27 cellular contexts compared by ENCODE assay signal in the genomic region with DNA sequence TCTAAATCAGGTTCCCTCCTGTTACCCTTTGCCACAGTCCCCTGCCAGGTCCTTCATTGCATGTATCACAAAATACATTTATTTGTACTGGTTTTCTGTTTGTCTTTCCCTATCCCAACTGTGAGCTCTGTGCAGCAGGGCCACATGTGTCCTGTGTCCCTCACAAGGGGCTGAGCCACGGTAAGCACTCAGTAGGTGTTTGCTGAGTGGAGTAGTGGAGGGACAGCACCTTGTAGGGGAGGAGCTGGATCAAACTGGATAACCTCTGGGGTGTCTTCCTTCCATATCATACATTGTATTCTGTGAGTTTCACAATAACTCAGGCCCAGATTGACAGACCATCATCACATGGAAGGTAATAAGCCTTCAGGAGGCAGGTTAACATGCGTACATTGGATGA. TPM values are rescaled to one million over a fixed set of nuclear protein-coding genes. Genes with fewer than 3 reads are reported as not detected.
DNase-seq lines count a peak whose midpoint lies in the region; ATAC-seq and TF ChIP-seq lines count a peak whose summit lies in the region.
"Had no signal": no experiment of that assay in that cellular context is flagged by ENCODE, and none has a peak within 500 bp of the region (broad histone marks: within the 10 kb centered on the region; RNA-seq: fewer than 3 reads in every experiment).

No MANE protein-coding gene starts in this region.

- no peak overlapping the region for H3K4me3 ChIP-seq in CD8-positive, alpha-beta memory T cell (ENCODE audit: low read length)
- H3K4me3 ChIP-seq in neural progenitor cell (no peak overlapping the region), SJCRH30 (no peak overlapping the region)
- H3K4me3 ChIP-seq: BLaER1, coronary artery, SK-N-MC, tibial nerve had no signal

- CTCF ChIA-PET in CD8-positive, alpha-beta memory T cell (lab: Charles Lee): no interaction called here

- H3K9me3 Mint-ChIP-seq in CD14-positive monocyte (no peaks in the 10 kb centered on the region), neural progenitor cell (peaks cover 4% of the 10 kb centered on the region)
- no peaks in the 10 kb centered on the region for H3K9me3 Mint-ChIP-seq in CD8-positive, alpha-beta memory T cell
- no peaks in the 10 kb centered on the region for H3K9me3 Mint-ChIP-seq in activated naive CD8-positive, alpha-beta T cell treated with anti-CD3 and anti-CD28 coated beads for 36 hours
- H3K9me3 Mint-ChIP-seq: activated CD4-positive, alpha-beta T cell treated with anti-CD3 and anti-CD28 coated beads, Interleukin-2, amount 10 ng/mL, durations not matched to agents 7 days and 5 days; activated T-helper 1 cell treated with anti-CD3 and anti-CD28 coated beads, Interleukin-12 subunit alpha, Interleukin-12 subunit beta, Interleukin-2, Interleukin-4 antibody, amounts not matched to agents 30 ng/mL and 10 ng/mL and 1 ng/mL, durations not matched to agents 14 hours and 24 hours and 36 hours had no signal

- H3K36me3 Mint-ChIP-seq in CD14-positive monocyte: peaks cover 85 to 91% of the 10 kb centered on the region in 2 donors
- H3K36me3 Mint-ChIP-seq in CD8-positive, alpha-beta memory T cell: peaks cover 5 to 90% (median 49%) of the 10 kb centered on the region in 3 donors
- peaks cover 49% of the 10 kb centered on the region for H3K36me3 Mint-ChIP-seq in activated naive CD8-positive, alpha-beta T cell treated with anti-CD3 and anti-CD28 coated beads for 36 hours
- H3K36me3 Mint-ChIP-seq in neural progenitor cell: no peaks in the 10 kb centered on the region

- H3K27ac Mint-ChIP-seq in CD14-positive monocyte (peak overlapping the region in 5 of 7 donors; percentile 6 to 75 (median 40)), neural progenitor cell (peak overlapping the region; percentile 35)
- H3K27ac Mint-ChIP-seq in CD8-positive, alpha-beta memory T cell: peak overlapping the region in 6 of 8 donors; percentile 5 to 77 (median 54)
- H3K27ac Mint-ChIP-seq in activated naive CD8-positive, alpha-beta T cell treated with anti-CD3 and anti-CD28 coated beads for 36 hours: peak overlapping the region; percentile 42
- H3K27ac Mint-ChIP-seq: activated CD4-positive, alpha-beta T cell treated with anti-CD3 and anti-CD28 coated beads, Interleukin-2, amount 10 ng/mL, durations not matched to agents 7 days and 5 days; activated CD8-positive, alpha-beta memory T cell treated with anti-CD3 and anti-CD28 coated beads, Interleukin-2, amount 10 ng/mL, durations not matched to agents 7 days and 5 days; activated T-helper 1 cell treated with anti-CD3 and anti-CD28 coated beads, Interleukin-12 subunit alpha, Interleukin-12 subunit beta, Interleukin-2, Interleukin-4 antibody, amounts not matched to agents 30 ng/mL and 10 ng/mL and 1 ng/mL, durations not matched to agents 14 hours and 24 hours and 36 hours had no signal

- no peaks in the 10 kb centered on the region for H3K79me2 ChIP-seq in neural progenitor cell (ENCODE audit: low read depth)
- H3K79me2 ChIP-seq: parathyroid adenoma had no signal

- H3F3A ChIP-seq in neural progenitor cell (ENCODE audit: low read depth): no peaks in the 10 kb centered on the region

- peaks cover 53% of the 10 kb centered on the region for H3K36me3 ChIP-seq in CD8-positive, alpha-beta memory T cell (ENCODE audit: insufficient read depth, low read length)
- H3K36me3 ChIP-seq in neural progenitor cell (no peaks in the 10 kb centered on the region), SJCRH30 (no peaks in the 10 kb centered on the region)
- H3K36me3 ChIP-seq: tibial nerve had no signal

- H3K27ac ChIP-seq in CD8-positive, alpha-beta memory T cell (ENCODE audit: low read depth, low read length): no peak overlapping the region
- H3K27ac ChIP-seq in neural progenitor cell (no peak overlapping the region), SJCRH30 (no peak overlapping the region)
- H3K27ac ChIP-seq: BLaER1, coronary artery, parathyroid adenoma, RWPE1, SK-N-MC, tibial nerve had no signal

- H3K4me3 Mint-ChIP-seq in CD14-positive monocyte: no peak overlapping the region
- no peak overlapping the region for H3K4me3 Mint-ChIP-seq in CD8-positive, alpha-beta memory T cell
- no peak overlapping the region for H3K4me3 Mint-ChIP-seq in activated naive CD8-positive, alpha-beta T cell treated with anti-CD3 and anti-CD28 coated beads for 36 hours
- H3K4me3 Mint-ChIP-seq in neural progenitor cell: no peak overlapping the region
- H3K4me3 Mint-ChIP-seq: activated CD4-positive, alpha-beta T cell treated with anti-CD3 and anti-CD28 coated beads, Interleukin-2, amount 10 ng/mL, durations not matched to agents 7 days and 5 days; activated CD8-positive, alpha-beta memory T cell treated with anti-CD3 and anti-CD28 coated beads, Interleukin-2, amount 10 ng/mL, durations not matched to agents 7 days and 5 days; activated T-helper 1 cell treated with anti-CD3 and anti-CD28 coated beads, Interleukin-12 subunit alpha, Interleukin-12 subunit beta, Interleukin-2, Interleukin-4 antibody, amounts not matched to agents 30 ng/mL and 10 ng/mL and 1 ng/mL, durations not matched to agents 14 hours and 24 hours and 36 hours had no signal

- H3K4me2 ChIP-seq in neural progenitor cell: no peak overlapping the region
- H3K4me2 ChIP-seq: BLaER1 had no signal

- no peaks in the 10 kb centered on the region for H3K9me3 ChIP-seq in CD8-positive, alpha-beta memory T cell (ENCODE audit: low read length)
- H3K9me3 ChIP-seq in neural progenitor cell (ENCODE audit: low read depth) (no peaks in the 10 kb centered on the region), SJCRH30 (replicated peaks) (no peaks in the 10 kb centered on the region)
- H3K9me3 ChIP-seq: Caco-2, tibial nerve had no signal

- H3K4me1 ChIP-seq in CD8-positive, alpha-beta memory T cell (ENCODE audit: insufficient read depth, low read length): no peaks in the 10 kb centered on the region
- no peaks in the 10 kb centered on the region for H3K4me1 ChIP-seq in neural progenitor cell
- H3K4me1 ChIP-seq in SJCRH30: no peaks in the 10 kb centered on the region
- H3K4me1 ChIP-seq: Caco-2, parathyroid adenoma, tibial nerve had no signal

- H4K20me1 ChIP-seq in neural progenitor cell (ENCODE audit: low read depth): no peaks in the 10 kb centered on the region

- H2AFZ ChIP-seq in neural progenitor cell (replicated peaks): no peak overlapping the region
- H2AFZ ChIP-seq: parathyroid adenoma had no signal

- H3K4me1 Mint-ChIP-seq in CD14-positive monocyte (peaks cover 16% of the 10 kb centered on the region), neural progenitor cell (peaks cover 2% of the 10 kb centered on the region)
- peaks cover 30 to 52% (median 51%) of the 10 kb centered on the region in 3 donors for H3K4me1 Mint-ChIP-seq in CD8-positive, alpha-beta memory T cell
- peaks cover 39% of the 10 kb centered on the region for H3K4me1 Mint-ChIP-seq in activated naive CD8-positive, alpha-beta T cell treated with anti-CD3 and anti-CD28 coated beads for 36 hours

- intact Hi-C loops in CD14-positive monocyte (cut with micrococcal nuclease): no loop called here

- POLR2A ChIA-PET in CD8-positive, alpha-beta memory T cell (lab: Charles Lee): no interaction called here

- no peaks in the 10 kb centered on the region for H3K27me3 Mint-ChIP-seq in CD14-positive monocyte (ENCODE audit: low read depth in 3 of 3)
- no peaks in the 10 kb centered on the region for H3K27me3 Mint-ChIP-seq in CD8-positive, alpha-beta memory T cell
- H3K27me3 Mint-ChIP-seq in activated naive CD8-positive, alpha-beta T cell treated with anti-CD3 and anti-CD28 coated beads for 36 hours: no peaks in the 10 kb centered on the region
- H3K27me3 Mint-ChIP-seq in neural progenitor cell (ENCODE audit: insufficient read depth, low read depth): peaks cover 9% of the 10 kb centered on the region
- H3K27me3 Mint-ChIP-seq: activated CD4-positive, alpha-beta T cell treated with anti-CD3 and anti-CD28 coated beads, Interleukin-2, amount 10 ng/mL, durations not matched to agents 7 days and 5 days; activated CD8-positive, alpha-beta memory T cell treated with anti-CD3 and anti-CD28 coated beads, Interleukin-2, amount 10 ng/mL, durations not matched to agents 7 days and 5 days had no signal

- TF ChIP-seq CTCF in CD14-positive monocyte (IDR thresholded peaks at IDR 0.05) (no peak), neural progenitor cell (IDR thresholded peaks at IDR 0.05) (no peak)

- no peaks in the 10 kb centered on the region for H3K27me3 ChIP-seq in CD8-positive, alpha-beta memory T cell (ENCODE audit: insufficient read depth, low read length, poor library complexity, severe bottlenecking)
- H3K27me3 ChIP-seq in neural progenitor cell (no peaks in the 10 kb centered on the region), SJCRH30 (peaks cover 2% of the 10 kb centered on the region; the same call in 1 of the 2 replicates)
- H3K27me3 ChIP-seq: BLaER1, tibial nerve had no signal

- DNase-seq in CD14-positive monocyte (ENCODE audit: low spot score) (no peak), neural progenitor cell (ENCODE audit: low spot score) (no peak), SJCRH30 (no peak), SIG-M5 (lab: John Stamatoyannopoulos, UW) (no peak)
- no peak for DNase-seq in CD8-positive, alpha-beta memory T cell
- no peak for DNase-seq in activated naive CD8-positive, alpha-beta T cell treated with anti-CD3 and anti-CD28 coated beads for 36 hours
- DNase-seq: activated CD4-positive, alpha-beta T cell treated with anti-CD3 and anti-CD28 coated beads, Interleukin-2, amount 10 ng/mL, durations not matched to agents 7 days and 5 days; activated CD8-positive, alpha-beta memory T cell treated with anti-CD3 and anti-CD28 coated beads, Interleukin-2, amount 10 ng/mL, durations not matched to agents 7 days and 5 days; Caco-2; effector memory CD4-positive, alpha-beta T cell; mammary epithelial cell; NCI-H1092 treated with DMSO at 0.1 percent for 48 hours; NCI-H187; NCI-H2171; NCI-H510A treated with DMSO at 0.1 percent for 48 hours; retina; small intestine; T-helper 2 cell had no signal

- no peak overlapping the region for H3K9ac ChIP-seq in neural progenitor cell
- H3K9ac ChIP-seq: BLaER1, parathyroid adenoma had no signal

- ATAC-seq in HG03196 (IDR thresholded peaks at IDR 0.05; ENCODE audit: unreplicated experiment): no peak
- ATAC-seq: activated CD8-positive, alpha-beta memory T cell treated with anti-CD3 and anti-CD28 coated beads, Interleukin-2, amount 10 ng/mL, durations not matched to agents 7 days and 5 days had no signal

RNA-seq across cellular contexts. Expression of gene PIK3CG, which starts 25.9 kb away (rescaled TPM):
- polyA plus RNA-seq in CD14-positive monocyte: 10 to 100 TPM; 20.7 to 31.2 TPM
- 10 to 100 TPM; 25.3 to 26.3 TPM for total RNA-seq in CD8-positive, alpha-beta memory T cell
- 31.0 TPM for polyA plus RNA-seq in CD8-positive, alpha-beta memory T cell
- total RNA-seq in activated naive CD8-positive, alpha-beta T cell treated with anti-CD3 and anti-CD28 coated beads for 36 hours: 10 to 100 TPM; 26.3 to 28.8 TPM
- not detected in 2 replicates for total RNA-seq in neural progenitor cell (ENCODE audit: low replicate concordance)
- total RNA-seq in SJCRH30 (2014; rRNA removed; shearing (Covaris generic)): not detected in 2 replicates
- total RNA-seq: Caco-2, mammary epithelial cell had no signal
- polyA plus RNA-seq: mammary epithelial cell, neural cell had no signal

Comparison
In these comparisons a context has a peak if more than half of its experiments do, and no peak if none do; other contexts are left out.
1. RNA of gene PIK3CG, which starts 25.9 kb away (total RNA-seq): 26.3 to 28.8 TPM in activated naive CD8-positive, alpha-beta T cell treated with anti-CD3 and anti-CD28 coated beads for 36 hours and 25.3 to 26.3 TPM in CD8-positive, alpha-beta memory T cell; not detected in neural progenitor cell and not detected in SJCRH30; every median in the first group is over 10 times any median in the second.
2. Peak in every context shown above with its lines, with median percentiles within 50 percentile points of each other: H3K27ac Mint-ChIP-seq.